In the genomic region with DNA sequence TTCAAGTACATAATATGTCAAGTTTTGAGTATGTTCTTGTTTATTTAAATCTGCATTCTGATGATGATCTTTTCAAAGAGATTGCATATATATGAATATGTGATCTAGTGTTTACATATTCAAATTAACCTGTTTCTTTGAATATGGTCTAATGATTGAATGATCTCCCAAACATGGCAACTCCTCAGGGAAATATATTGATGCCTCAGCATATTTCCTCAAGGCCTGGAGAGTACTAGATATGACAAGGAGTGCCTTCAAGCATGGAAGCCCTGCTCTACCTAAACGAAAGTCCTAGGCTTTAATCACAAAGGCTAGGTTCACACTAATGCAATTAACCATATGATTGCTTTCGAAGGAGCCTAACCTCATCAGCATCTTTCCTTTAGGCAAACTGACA, we compare ENCODE assay signal across 2 cellular contexts.
TF ChIP-seq lines count a peak whose summit lies in the region.

No MANE protein-coding gene starts in this region.

TF ChIP-seq in IMR-90, 13 proteins besides CTCF, POLR2A, EP300 and RAD21:
- peak; percentile 87 for TF ChIP-seq MAFK (IDR thresholded peaks at IDR 0.05; ENCODE audit: low read depth, low read length)
- TF ChIP-seq FOS (IDR thresholded peaks at IDR 0.05; ENCODE audit: low read depth, low read length) = no peak

TF ChIP-seq in K562, 482 proteins besides CTCF, POLR2A, EP300 and RAD21:
- TF ChIP-seq, protein P1, sequence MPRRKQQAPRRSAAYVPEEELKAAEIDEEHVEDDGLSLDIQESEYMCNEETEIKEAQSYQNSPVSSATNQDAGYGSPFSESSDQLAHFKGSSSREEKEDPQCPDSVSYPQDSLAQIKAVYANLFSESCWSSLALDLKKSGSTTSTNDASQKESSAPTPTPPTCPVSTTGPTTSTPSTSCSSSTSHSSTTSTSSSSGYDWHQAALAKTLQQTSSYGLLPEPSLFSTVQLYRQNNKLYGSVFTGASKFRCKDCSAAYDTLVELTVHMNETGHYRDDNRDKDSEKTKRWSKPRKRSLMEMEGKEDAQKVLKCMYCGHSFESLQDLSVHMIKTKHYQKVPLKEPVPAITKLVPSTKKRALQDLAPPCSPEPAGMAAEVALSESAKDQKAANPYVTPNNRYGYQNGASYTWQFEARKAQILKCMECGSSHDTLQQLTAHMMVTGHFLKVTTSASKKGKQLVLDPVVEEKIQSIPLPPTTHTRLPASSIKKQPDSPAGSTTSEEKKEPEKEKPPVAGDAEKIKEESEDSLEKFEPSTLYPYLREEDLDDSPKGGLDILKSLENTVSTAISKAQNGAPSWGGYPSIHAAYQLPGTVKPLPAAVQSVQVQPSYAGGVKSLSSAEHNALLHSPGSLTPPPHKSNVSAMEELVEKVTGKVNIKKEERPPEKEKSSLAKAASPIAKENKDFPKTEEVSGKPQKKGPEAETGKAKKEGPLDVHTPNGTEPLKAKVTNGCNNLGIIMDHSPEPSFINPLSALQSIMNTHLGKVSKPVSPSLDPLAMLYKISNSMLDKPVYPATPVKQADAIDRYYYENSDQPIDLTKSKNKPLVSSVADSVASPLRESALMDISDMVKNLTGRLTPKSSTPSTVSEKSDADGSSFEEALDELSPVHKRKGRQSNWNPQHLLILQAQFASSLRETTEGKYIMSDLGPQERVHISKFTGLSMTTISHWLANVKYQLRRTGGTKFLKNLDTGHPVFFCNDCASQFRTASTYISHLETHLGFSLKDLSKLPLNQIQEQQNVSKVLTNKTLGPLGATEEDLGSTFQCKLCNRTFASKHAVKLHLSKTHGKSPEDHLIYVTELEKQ (CRISPR knock-in tag; IDR thresholded peaks at IDR 0.05) = no peak
- no peak for TF ChIP-seq ESRRA (IDR thresholded peaks at IDR 0.05; ENCODE audit: borderline replicate concordance, low read depth)
- peak; percentile 9; the same call in 1 of the 2 replicates for TF ChIP-seq MAFK (IDR thresholded peaks at IDR 0.05; ENCODE audit: low read length)
- peak; percentile 11; the same call in 1 of the 2 replicates for TF ChIP-seq MAFF (IDR thresholded peaks at IDR 0.05; ENCODE audit: low read length)
- no peak for TF ChIP-seq RREB1 (CRISPR knock-in tag; IDR thresholded peaks at IDR 0.05)
- TF ChIP-seq SP1 (CRISPR knock-in tag; IDR thresholded peaks at IDR 0.05) = no peak
